Comparison of ENCODE assay signal across 7 cellular contexts in genomic region chr10:60502621-60503020, GRCh38.
"Had no signal": no experiment of that assay in that cellular context is flagged by ENCODE, and none has a peak within 500 bp of the region (broad histone marks: within the 10 kb centered on the region; RNA-seq: fewer than 3 reads in every experiment).

No MANE protein-coding gene starts in this region.

- H3K9me3 Mint-ChIP-seq: H9, HFFc6 had no signal

- H3K27ac Mint-ChIP-seq: H9, HFFc6 had no signal

- H3K27ac ChIP-seq: GM23248 had no signal

- H3K4me3 Mint-ChIP-seq: H9, HFFc6 had no signal

- H3K4me3 ChIP-seq: GM23248 had no signal

- DNase-seq: GM23248, H9, HCEC 1CT, HFFc6, IMR-90, Karpas-422, KBM-7 had no signal
